Comparison of ENCODE assay signal across 8 cellular contexts in genomic region chr19:45646345-45646698, GRCh38. TPM values are rescaled to one million over a fixed set of nuclear protein-coding genes. Genes with fewer than 3 reads are reported as not detected.
DNase-seq lines count a peak whose midpoint lies in the region; ATAC-seq and TF ChIP-seq lines count a peak whose summit lies in the region.

No MANE protein-coding gene starts in this region.

- peaks cover 34% of the 10 kb centered on the region for H3K27me3 Mint-ChIP-seq in GM23338 (ENCODE audit: insufficient read depth, low read depth, poor library complexity)
- H3K27me3 Mint-ChIP-seq in progenitor cell of endocrine pancreas = peaks cover 7% of the 10 kb centered on the region

- peak overlapping the region; percentile 79 for H3K4me3 Mint-ChIP-seq in GM23338
- H3K4me3 Mint-ChIP-seq in progenitor cell of endocrine pancreas (ENCODE audit: low read depth) = peak overlapping the region; percentile 65

- H3K27me3 ChIP-seq in GM23338 (ENCODE audit: insufficient read depth) (peaks cover 18% of the 10 kb centered on the region), Panc1 (ENCODE audit: control insufficient read depth, insufficient read depth, low read length) (no peaks in the 10 kb centered on the region)

- POLR2A ChIA-PET in Panc1 (lab: Charles Lee) = interaction anchor here (0.7 to 1.7 kb wide), 2 partner anchors 42 to 45 kb away, joined by 13 to 18 read pairs; partner anchors contain the start of gene SNRPD2

- intact Hi-C loops in Panc1 (cut with micrococcal nuclease; ENCODE audit: unreplicated experiment) (no loop called here), posterior vena cava (cut with DNase I) (loop anchor here in 1 of 2 donors (10.0 kb wide), 1 partner anchor 122 kb away; no protein-coding TSS in a partner anchor)

- no peaks in the 10 kb centered on the region for H3K36me3 ChIP-seq in GM23338 (ENCODE audit: insufficient read depth)
- H3K36me3 ChIP-seq in Panc1 (ENCODE audit: control insufficient read depth, insufficient read depth, low read length) = no peaks in the 10 kb centered on the region

- ATAC-seq in GM23338 (no peak), Panc1 (no peak), GM21390 (IDR thresholded peaks at IDR 0.05; ENCODE audit: unreplicated experiment) (no peak), HG02981 (IDR thresholded peaks at IDR 0.05; ENCODE audit: unreplicated experiment) (no peak)

- DNase-seq in GM23338 (ENCODE audit: low spot score) = no peak
- no peak for DNase-seq in Panc1 (ENCODE audit: low read depth, low spot score)
- DNase-seq in coronary artery (ENCODE audit: low spot score) = no peak
- DNase-seq in progenitor cell of endocrine pancreas (ENCODE audit: low spot score, unreplicated experiment) = no peak
- no peak for DNase-seq in posterior vena cava (ENCODE audit: low spot score)
- no peak for DNase-seq in NCI-H510A treated with DMSO at 0.1 percent for 48 hours (lab: John Stamatoyannopoulos, UW)

- in situ Hi-C loops in Panc1 (cut with HindIII; ENCODE audit: low pct_unique_long_range_greater_than_20kb, low sequenced_read_pairs) = no loop called here

- no TSS peak for BruUV-seq in Panc1 (replicated peaks; lab: Mats Ljungman, UMichigan)

- no peak overlapping the region for H3K27ac Mint-ChIP-seq in GM23338
- peak overlapping the region; percentile 69 for H3K27ac Mint-ChIP-seq in progenitor cell of endocrine pancreas

- no peaks in the 10 kb centered on the region for H3K79me2 ChIP-seq in GM23338 (replicated peaks; ENCODE audit: insufficient read depth)

- TF ChIP-seq CTCF in GM23338 (conservative IDR thresholded peaks at IDR 0.05; ENCODE audit: low read depth in 2 of 2) (no peak), Panc1 (IDR thresholded peaks at IDR 0.05) (no peak), coronary artery (IDR thresholded peaks at IDR 0.05) (no peak), progenitor cell of endocrine pancreas (IDR thresholded peaks at IDR 0.05; ENCODE audit: unreplicated experiment) (no peak)

- H3K27ac ChIP-seq in GM23338 (ENCODE audit: low read depth) = no peak overlapping the region
- peak overlapping the region; percentile 54 for H3K27ac ChIP-seq in Panc1 (ENCODE audit: low read length)
- H3K27ac ChIP-seq in coronary artery = no peak overlapping the region

- CTCF ChIA-PET in Panc1 (lab: Charles Lee) = interaction anchor here (0.5 kb wide), 1 partner anchor 142 kb away, joined by 5 read pairs; no protein-coding TSS in a partner anchor

- H3K9me3 Mint-ChIP-seq in GM23338 = peaks cover 21% of the 10 kb centered on the region; the same call in 2 of the 3 replicates
- peaks cover under 1% of the 10 kb centered on the region for H3K9me3 Mint-ChIP-seq in progenitor cell of endocrine pancreas (ENCODE audit: low read depth)

- no peaks in the 10 kb centered on the region for H4K20me1 ChIP-seq in GM23338 (replicated peaks; ENCODE audit: insufficient read depth)

- H3K9me3 ChIP-seq in Panc1 (ENCODE audit: control insufficient read depth, insufficient read depth, low read depth, low read length) = no peaks in the 10 kb centered on the region

- peaks cover 3% of the 10 kb centered on the region; the same call in 1 of the 3 replicates for H3K36me3 Mint-ChIP-seq in GM23338 (ENCODE audit: low read depth)
- no peaks in the 10 kb centered on the region for H3K36me3 Mint-ChIP-seq in progenitor cell of endocrine pancreas (ENCODE audit: insufficient read depth)

- H3K4me1 ChIP-seq in GM23338 (ENCODE audit: insufficient read depth) (peaks cover 27% of the 10 kb centered on the region), Panc1 (ENCODE audit: control insufficient read depth, insufficient read depth, low read length) (peaks cover 5% of the 10 kb centered on the region; the same call in 1 of the 2 replicates)

- H3K9me2 ChIP-seq in GM23338 (ENCODE audit: insufficient read depth) = no peaks in the 10 kb centered on the region

- peak overlapping the region; percentile 50 for H3K4me2 ChIP-seq in GM23338

- peak overlapping the region; percentile 77; the same call in 1 of the 2 replicates for H2AFZ ChIP-seq in GM23338

- H3K4me1 Mint-ChIP-seq in GM23338 = peaks cover 29% of the 10 kb centered on the region
- peaks cover 11% of the 10 kb centered on the region for H3K4me1 Mint-ChIP-seq in progenitor cell of endocrine pancreas (ENCODE audit: low read depth)

- H3K4me3 ChIP-seq in GM23338 = peak overlapping the region; percentile 90
- H3K4me3 ChIP-seq in Panc1 (ENCODE audit: low read depth in 2 of 2, low read length in 2 of 2) = peak overlapping the region; percentile 50 to 67
- peak overlapping the region; percentile 67 for H3K4me3 ChIP-seq in coronary artery

- H3F3A ChIP-seq in GM23338 (replicated peaks; ENCODE audit: low read depth) = peaks cover 19% of the 10 kb centered on the region

TF ChIP-seq in GM23338, 12 proteins besides CTCF, POLR2A, EP300 and RAD21:
- TF ChIP-seq POLR2AphosphoS5 (IDR thresholded peaks at IDR 0.05; ENCODE audit: low read depth) (no peak), REST (IDR thresholded peaks at IDR 0.05; ENCODE audit: unreplicated experiment) (peak; percentile 35), CREB1 (CRISPR knock-in tag; IDR thresholded peaks at IDR 0.05; ENCODE audit: low read depth) (no peak)

RNA-seq across cellular contexts. Expression of gene EML2, which starts 7.1 kb away (rescaled TPM):
- 28.9 and 33.9 TPM in 2 replicates for total RNA-seq in GM23338 (2014; rRNA removed; shearing (Covaris generic))
- 7.1 and 8.0 TPM in 2 replicates for polyA plus RNA-seq in GM23338 (2016; fragmentation: Nextera tagmentation; extraction: Ambion mirVana)
- total RNA-seq in Panc1 (2021; ENCODE audit: unreplicated experiment) = 32.7 TPM
- polyA plus RNA-seq in Panc1 (2012; ENCODE audit: insufficient read length) = 30.7 TPM
- total RNA-seq in progenitor cell of endocrine pancreas = 28.6 and 29.8 TPM in 2 replicates
- total RNA-seq in posterior vena cava = 10 to 100 TPM; 20.7 to 26.7 TPM

RNA-seq across cellular contexts. Expression of gene GIPR, which starts 21.7 kb away (rescaled TPM):
- total RNA-seq in GM23338 (2014; rRNA removed; shearing (Covaris generic)) = 0.19 and 0.42 TPM in 2 replicates
- 1.2 and 1.4 TPM in 2 replicates for polyA plus RNA-seq in GM23338 (2016; fragmentation: Nextera tagmentation; extraction: Ambion mirVana)
- total RNA-seq in Panc1 (2021; ENCODE audit: unreplicated experiment) = 2.0 TPM
- 1.9 TPM for polyA plus RNA-seq in Panc1 (2012; ENCODE audit: insufficient read length)
- total RNA-seq in progenitor cell of endocrine pancreas = 26.4 and 27.2 TPM in 2 replicates
- under 1 TPM in 1 of 2 donors, not detected in 1; 0.38 TPM for total RNA-seq in posterior vena cava

RNA-seq across cellular contexts. Expression of gene GPR4, which starts 44.3 kb away (rescaled TPM):
- total RNA-seq in GM23338 (2014; rRNA removed; shearing (Covaris generic)) = 0.14 and 0.35 TPM in 2 replicates
- polyA plus RNA-seq in GM23338 (2016; fragmentation: Nextera tagmentation; extraction: Ambion mirVana) = 0.06 and 0.59 TPM in 2 replicates
- total RNA-seq in Panc1 (2021; ENCODE audit: unreplicated experiment) (0.23 TPM), progenitor cell of endocrine pancreas (not detected in 2 replicates), posterior vena cava (10 to 100 TPM in 1 of 2 donors, 1 to 10 TPM in 1; 5.1 to 11.1 TPM)
- polyA plus RNA-seq in Panc1 (2012; ENCODE audit: insufficient read length) = not detected

RNA-seq across cellular contexts. Expression of gene SNRPD2, which starts 45.4 kb away (rescaled TPM):
- total RNA-seq in GM23338 (2014; rRNA removed; shearing (Covaris generic)) = 169 and 226 TPM in 2 replicates
- polyA plus RNA-seq in GM23338 (2016; fragmentation: Nextera tagmentation; extraction: Ambion mirVana) = 1,375 and 1,400 TPM in 2 replicates
- total RNA-seq in Panc1 (2021; ENCODE audit: unreplicated experiment) (496 TPM), progenitor cell of endocrine pancreas (401 and 414 TPM in 2 replicates), posterior vena cava (100 to 1,000 TPM; 244 to 250 TPM)
- polyA plus RNA-seq in Panc1 (2012; ENCODE audit: insufficient read length) = 674 TPM

RNA-seq across cellular contexts. Expression of gene QPCTL, which starts 46.1 kb away (rescaled TPM):
- total RNA-seq in GM23338 (2014; rRNA removed; shearing (Covaris generic)) = 23.0 and 26.2 TPM in 2 replicates
- 8.6 and 10.6 TPM in 2 replicates for polyA plus RNA-seq in GM23338 (2016; fragmentation: Nextera tagmentation; extraction: Ambion mirVana)
- total RNA-seq in Panc1 (2021; ENCODE audit: unreplicated experiment) (19.4 TPM), progenitor cell of endocrine pancreas (9.0 and 10.8 TPM in 2 replicates), posterior vena cava (1 to 10 TPM; 3.1 to 4.5 TPM)
- 20.4 TPM for polyA plus RNA-seq in Panc1 (2012; ENCODE audit: insufficient read length)
